ENCODE assay signal across 2 cellular contexts in the genomic region with DNA sequence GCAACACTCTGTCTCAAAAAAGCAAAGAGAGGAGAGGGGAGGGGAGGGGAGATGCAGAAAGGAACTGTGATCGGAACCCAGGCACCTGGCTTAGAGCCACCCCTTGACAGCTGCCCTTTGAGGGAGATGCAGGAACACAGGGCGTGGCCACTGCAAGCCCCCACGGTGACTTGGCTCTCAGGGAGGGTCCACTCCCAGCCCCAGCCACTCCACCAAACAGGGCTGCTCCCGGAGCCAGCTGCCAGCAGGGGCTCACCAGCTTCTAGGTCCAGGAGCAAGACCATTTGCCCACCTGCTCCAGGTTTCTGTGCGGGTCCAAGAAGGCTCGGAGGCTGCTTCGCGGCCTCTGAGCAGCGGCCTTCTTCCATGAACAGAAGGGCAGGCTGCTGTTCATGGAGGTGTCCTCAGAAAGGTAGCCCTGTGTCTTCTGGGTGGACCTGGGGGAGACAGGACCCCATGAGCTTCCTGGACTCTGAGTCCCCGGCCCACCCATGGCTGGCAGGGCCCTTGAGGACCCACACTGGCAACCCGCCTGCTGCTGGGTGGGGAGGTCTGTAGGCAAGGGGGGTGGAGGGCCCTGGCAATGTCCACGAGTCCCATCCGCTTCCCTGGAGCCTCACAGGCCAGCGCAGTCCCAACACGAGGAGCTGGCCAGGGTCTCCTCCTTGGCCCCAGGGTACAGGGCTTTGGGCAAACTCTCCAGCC.
TF ChIP-seq lines count a peak whose summit lies in the region.

No MANE protein-coding gene starts in this region.

TF ChIP-seq in A549, 52 proteins besides CTCF, POLR2A, EP300 and RAD21:
- TF ChIP-seq CHD4 (IDR thresholded peaks at IDR 0.05; ENCODE audit: borderline replicate concordance) (no peak), NR3C1 (IDR thresholded peaks at IDR 0.05) (no peak), NFE2L2 (conservative IDR thresholded peaks at IDR 0.05; ENCODE audit: low read length) (no peak), MAZ (IDR thresholded peaks at IDR 0.05; ENCODE audit: borderline replicate concordance, low read depth, low read length) (no peak), ZSCAN20 (CRISPR knock-in tag; IDR thresholded peaks at IDR 0.05) (no peak), TP53 (CRISPR knock-in tag; IDR thresholded peaks at IDR 0.05) (no peak), CBX2 (IDR thresholded peaks at IDR 0.05; ENCODE audit: borderline replicate concordance, low read depth) (no peak), ZNF302 (CRISPR knock-in tag; IDR thresholded peaks at IDR 0.05) (no peak), FOXS1 (CRISPR knock-in tag; IDR thresholded peaks at IDR 0.05) (no peak), CBX8 (IDR thresholded peaks at IDR 0.05) (no peak), HOXB13 (CRISPR knock-in tag; IDR thresholded peaks at IDR 0.05; ENCODE audit: low read depth) (no peak), RNF2 (IDR thresholded peaks at IDR 0.05; ENCODE audit: borderline replicate concordance, low read depth) (no peak), HDAC2 (IDR thresholded peaks at IDR 0.05) (no peak)
- TF ChIP-seq, protein P1, sequence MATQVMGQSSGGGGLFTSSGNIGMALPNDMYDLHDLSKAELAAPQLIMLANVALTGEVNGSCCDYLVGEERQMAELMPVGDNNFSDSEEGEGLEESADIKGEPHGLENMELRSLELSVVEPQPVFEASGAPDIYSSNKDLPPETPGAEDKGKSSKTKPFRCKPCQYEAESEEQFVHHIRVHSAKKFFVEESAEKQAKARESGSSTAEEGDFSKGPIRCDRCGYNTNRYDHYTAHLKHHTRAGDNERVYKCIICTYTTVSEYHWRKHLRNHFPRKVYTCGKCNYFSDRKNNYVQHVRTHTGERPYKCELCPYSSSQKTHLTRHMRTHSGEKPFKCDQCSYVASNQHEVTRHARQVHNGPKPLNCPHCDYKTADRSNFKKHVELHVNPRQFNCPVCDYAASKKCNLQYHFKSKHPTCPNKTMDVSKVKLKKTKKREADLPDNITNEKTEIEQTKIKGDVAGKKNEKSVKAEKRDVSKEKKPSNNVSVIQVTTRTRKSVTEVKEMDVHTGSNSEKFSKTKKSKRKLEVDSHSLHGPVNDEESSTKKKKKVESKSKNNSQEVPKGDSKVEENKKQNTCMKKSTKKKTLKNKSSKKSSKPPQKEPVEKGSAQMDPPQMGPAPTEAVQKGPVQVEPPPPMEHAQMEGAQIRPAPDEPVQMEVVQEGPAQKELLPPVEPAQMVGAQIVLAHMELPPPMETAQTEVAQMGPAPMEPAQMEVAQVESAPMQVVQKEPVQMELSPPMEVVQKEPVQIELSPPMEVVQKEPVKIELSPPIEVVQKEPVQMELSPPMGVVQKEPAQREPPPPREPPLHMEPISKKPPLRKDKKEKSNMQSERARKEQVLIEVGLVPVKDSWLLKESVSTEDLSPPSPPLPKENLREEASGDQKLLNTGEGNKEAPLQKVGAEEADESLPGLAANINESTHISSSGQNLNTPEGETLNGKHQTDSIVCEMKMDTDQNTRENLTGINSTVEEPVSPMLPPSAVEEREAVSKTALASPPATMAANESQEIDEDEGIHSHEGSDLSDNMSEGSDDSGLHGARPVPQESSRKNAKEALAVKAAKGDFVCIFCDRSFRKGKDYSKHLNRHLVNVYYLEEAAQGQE (IDR thresholded peaks at IDR 0.05): no peak
- TF ChIP-seq, protein P2, sequence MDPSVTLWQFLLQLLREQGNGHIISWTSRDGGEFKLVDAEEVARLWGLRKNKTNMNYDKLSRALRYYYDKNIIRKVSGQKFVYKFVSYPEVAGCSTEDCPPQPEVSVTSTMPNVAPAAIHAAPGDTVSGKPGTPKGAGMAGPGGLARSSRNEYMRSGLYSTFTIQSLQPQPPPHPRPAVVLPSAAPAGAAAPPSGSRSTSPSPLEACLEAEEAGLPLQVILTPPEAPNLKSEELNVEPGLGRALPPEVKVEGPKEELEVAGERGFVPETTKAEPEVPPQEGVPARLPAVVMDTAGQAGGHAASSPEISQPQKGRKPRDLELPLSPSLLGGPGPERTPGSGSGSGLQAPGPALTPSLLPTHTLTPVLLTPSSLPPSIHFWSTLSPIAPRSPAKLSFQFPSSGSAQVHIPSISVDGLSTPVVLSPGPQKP (IDR thresholded peaks at IDR 0.05; ENCODE audit: low read depth, low read length): no peak
- TF ChIP-seq, protein P3, sequence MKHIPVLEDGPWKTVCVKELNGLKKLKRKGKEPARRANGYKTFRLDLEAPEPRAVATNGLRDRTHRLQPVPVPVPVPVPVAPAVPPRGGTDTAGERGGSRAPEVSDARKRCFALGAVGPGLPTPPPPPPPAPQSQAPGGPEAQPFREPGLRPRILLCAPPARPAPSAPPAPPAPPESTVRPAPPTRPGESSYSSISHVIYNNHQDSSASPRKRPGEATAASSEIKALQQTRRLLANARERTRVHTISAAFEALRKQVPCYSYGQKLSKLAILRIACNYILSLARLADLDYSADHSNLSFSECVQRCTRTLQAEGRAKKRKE (CRISPR knock-in tag; IDR thresholded peaks at IDR 0.05; ENCODE audit: low read depth): no peak

TF ChIP-seq in IMR-90, 13 proteins besides CTCF, POLR2A, EP300 and RAD21:
- TF ChIP-seq MAFK (IDR thresholded peaks at IDR 0.05; ENCODE audit: low read depth, low read length): no peak
- TF ChIP-seq NFE2L2 (IDR thresholded peaks at IDR 0.05; ENCODE audit: low read depth, low read length): no peak
- no peak for TF ChIP-seq CHD1 (IDR thresholded peaks at IDR 0.05; ENCODE audit: low read depth, low read length)
- no peak for TF ChIP-seq SMC3 (IDR thresholded peaks at IDR 0.05; ENCODE audit: low read depth, low read length)
- TF ChIP-seq BHLHE40 (IDR thresholded peaks at IDR 0.05; ENCODE audit: low read depth, low read length): no peak
- TF ChIP-seq RCOR1 (IDR thresholded peaks at IDR 0.05; ENCODE audit: insufficient replicate concordance, low read length): no peak
- TF ChIP-seq, protein P2 (IDR thresholded peaks at IDR 0.05; ENCODE audit: borderline replicate concordance, low read depth, low read length): no peak
- TF ChIP-seq, protein P4, sequence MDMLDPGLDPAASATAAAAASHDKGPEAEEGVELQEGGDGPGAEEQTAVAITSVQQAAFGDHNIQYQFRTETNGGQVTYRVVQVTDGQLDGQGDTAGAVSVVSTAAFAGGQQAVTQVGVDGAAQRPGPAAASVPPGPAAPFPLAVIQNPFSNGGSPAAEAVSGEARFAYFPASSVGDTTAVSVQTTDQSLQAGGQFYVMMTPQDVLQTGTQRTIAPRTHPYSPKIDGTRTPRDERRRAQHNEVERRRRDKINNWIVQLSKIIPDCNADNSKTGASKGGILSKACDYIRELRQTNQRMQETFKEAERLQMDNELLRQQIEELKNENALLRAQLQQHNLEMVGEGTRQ (IDR thresholded peaks at IDR 0.05; ENCODE audit: low read depth, low read length): no peak
- TF ChIP-seq RFX5 (IDR thresholded peaks at IDR 0.05; ENCODE audit: low read depth, low read length): no peak
- no peak for TF ChIP-seq MAZ (IDR thresholded peaks at IDR 0.05; ENCODE audit: borderline replicate concordance, low read depth, low read length)
- no peak for TF ChIP-seq CEBPB (IDR thresholded peaks at IDR 0.05; ENCODE audit: low read depth, low read length)
- no peak for TF ChIP-seq MXI1 (IDR thresholded peaks at IDR 0.05; ENCODE audit: borderline replicate concordance, low read depth, low read length)
- no peak for TF ChIP-seq FOS (IDR thresholded peaks at IDR 0.05; ENCODE audit: low read depth, low read length)
TF ChIP-seq in IMR-90: peak in this region for 0.
